In the genomic region with DNA sequence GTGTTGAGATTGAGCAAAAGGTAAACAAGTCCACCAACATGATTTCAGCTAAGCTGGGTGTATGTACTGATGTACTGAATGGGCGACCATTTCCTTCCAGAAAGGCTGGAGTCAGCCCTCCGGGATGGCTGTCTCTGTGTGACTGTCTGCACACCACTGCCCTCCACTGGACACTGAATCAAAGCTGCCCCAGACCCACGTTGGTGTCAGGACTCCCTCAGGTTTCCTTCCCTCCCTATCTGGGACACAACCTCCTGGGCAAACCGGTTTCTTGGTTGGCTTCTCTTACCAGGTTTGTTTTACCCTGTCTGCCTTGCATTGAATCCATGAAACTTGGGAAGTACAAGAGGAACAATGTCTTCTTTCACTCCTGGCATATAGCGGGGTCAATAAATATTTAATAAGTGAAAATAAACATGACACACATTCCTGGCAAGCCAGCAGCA, we compare ENCODE assay signal across 7 cellular contexts. TPM values are rescaled to one million over a fixed set of nuclear protein-coding genes. Genes with fewer than 3 reads are reported as not detected.
DNase-seq lines count a peak whose midpoint lies in the region; ATAC-seq and TF ChIP-seq lines count a peak whose summit lies in the region.

No MANE protein-coding gene starts in this region.

- TF ChIP-seq CTCF in GM10248 (IDR thresholded peaks at IDR 0.05; ENCODE audit: control extremely low read depth, extremely low read depth, low read depth, missing control alignments) = peak; percentile 51

- POLR2A ChIA-PET in GM10248 (lab: Yijun Ruan, JAX) = no interaction called here
- POLR2A ChIA-PET in activated CD4-positive, alpha-beta memory T cell treated with anti-CD3 and anti-CD28 coated beads for 36 hours (lab: Charles Lee) = no interaction called here

- DNase-seq in GM10248 (ENCODE audit: extremely low spot score) (peak; percentile 64), NCI-H345 (lab: John Stamatoyannopoulos, UW) (peak; percentile 81), head of caudate nucleus (peak; percentile 65 to 93 (median 83)), occipital lobe (lab: John Stamatoyannopoulos, UW) (peak; percentile 63)
- DNase-seq in activated CD4-positive, alpha-beta memory T cell treated with anti-CD3 and anti-CD28 coated beads for 36 hours = peak; percentile 60
- no peak for DNase-seq in activated CD4-positive, CD25-positive, alpha-beta regulatory T cell treated with anti-CD3 and anti-CD28 coated beads, Interleukin-2, amount 50 U/mL, for 72 hours

- peak; percentile 63 for ATAC-seq in HG02981 (IDR thresholded peaks at IDR 0.05; ENCODE audit: unreplicated experiment)

- CTCF ChIA-PET in GM10248 (lab: Yijun Ruan, JAX) = interaction anchor here (0.6 to 5.2 kb wide), 19 partner anchors 8 to 304 kb away, joined by 3 to 23 read pairs (median 4); a partner anchor contains a TSS
- CTCF ChIA-PET in activated CD4-positive, alpha-beta memory T cell treated with anti-CD3 and anti-CD28 coated beads for 36 hours (lab: Charles Lee) = interaction anchor here (1.0 to 1.5 kb wide), 6 partner anchors 20 to 299 kb away, joined by 3 to 8 read pairs (median 4); no protein-coding TSS in a partner anchor

- no peaks in the 10 kb centered on the region for H3K4me1 Mint-ChIP-seq in activated CD4-positive, alpha-beta memory T cell treated with anti-CD3 and anti-CD28 coated beads for 36 hours (ENCODE audit: low read depth)

- intact Hi-C loops in activated CD4-positive, alpha-beta memory T cell treated with anti-CD3 and anti-CD28 coated beads for 36 hours (cut with micrococcal nuclease) = no loop called here
- intact Hi-C loops in head of caudate nucleus (cut with DNase I) = loop anchor here (1.0 to 10.0 kb wide), 2 partner anchors 118 to 297 kb away; a partner anchor contains a TSS

- H3K27me3 Mint-ChIP-seq in activated CD4-positive, alpha-beta memory T cell treated with anti-CD3 and anti-CD28 coated beads for 36 hours = no peaks in the 10 kb centered on the region

- no peaks in the 10 kb centered on the region for H3K36me3 Mint-ChIP-seq in activated CD4-positive, alpha-beta memory T cell treated with anti-CD3 and anti-CD28 coated beads for 36 hours

- no peak overlapping the region for H3K4me3 Mint-ChIP-seq in activated CD4-positive, alpha-beta memory T cell treated with anti-CD3 and anti-CD28 coated beads for 36 hours

- H3K9me3 Mint-ChIP-seq in activated CD4-positive, alpha-beta memory T cell treated with anti-CD3 and anti-CD28 coated beads for 36 hours = no peaks in the 10 kb centered on the region

- no peak overlapping the region for H3K27ac Mint-ChIP-seq in activated CD4-positive, alpha-beta memory T cell treated with anti-CD3 and anti-CD28 coated beads for 36 hours

RNA-seq across cellular contexts. Expression of a gene that starts 5.3 kb away (rescaled TPM):
- total RNA-seq in activated CD4-positive, alpha-beta memory T cell treated with anti-CD3 and anti-CD28 coated beads for 36 hours = 100 to 1,000 TPM; 294 to 314 TPM
- total RNA-seq in occipital lobe = 337 TPM

RNA-seq across cellular contexts. Expression of a gene that starts 37.6 kb away (rescaled TPM):
- 1 to 10 TPM; 2.6 to 2.8 TPM for total RNA-seq in activated CD4-positive, alpha-beta memory T cell treated with anti-CD3 and anti-CD28 coated beads for 36 hours
- total RNA-seq in occipital lobe = 7.2 TPM
